ENCODE assay signal across 8 cellular contexts in the genomic region with DNA sequence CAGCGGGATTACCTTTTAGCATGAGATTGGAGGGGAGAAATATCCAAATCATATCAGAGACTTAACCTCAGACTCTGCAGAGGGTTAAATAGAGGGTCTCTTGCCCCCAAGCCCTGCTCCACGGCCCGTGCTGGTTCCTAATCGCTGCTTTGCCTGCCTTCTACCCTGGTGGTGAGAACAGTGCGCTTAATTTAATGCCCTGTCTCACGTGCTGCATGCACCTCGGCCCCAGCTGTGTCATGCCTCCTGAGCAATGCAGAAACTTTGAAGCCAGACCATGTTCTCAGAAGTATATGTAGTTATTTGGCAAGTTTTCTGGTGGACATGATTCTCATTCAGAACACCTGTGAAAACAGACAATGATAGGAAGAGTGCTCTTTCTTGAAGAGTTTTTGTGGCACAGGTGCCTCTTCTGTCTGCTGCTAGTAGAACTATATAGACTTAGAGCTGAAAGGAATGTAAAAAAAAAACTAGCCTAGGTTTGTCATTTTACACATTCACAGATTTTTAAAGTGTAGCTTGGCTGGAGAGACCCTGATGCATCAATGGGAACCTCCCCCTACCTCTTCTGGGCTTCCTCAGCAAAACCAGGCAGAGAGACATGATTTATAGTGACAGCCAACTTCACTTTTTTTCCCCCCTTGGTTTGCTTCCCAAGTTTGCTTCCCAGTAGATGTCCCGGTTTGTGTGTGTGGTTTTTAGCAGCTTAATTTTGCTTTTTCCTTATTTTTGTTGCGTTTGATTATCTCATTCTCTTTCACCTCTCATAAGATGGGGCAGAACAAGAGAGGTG. TPM values are rescaled to one million over a fixed set of nuclear protein-coding genes. Genes with fewer than 3 reads are reported as not detected.
DNase-seq lines count a peak whose midpoint lies in the region; ATAC-seq and TF ChIP-seq lines count a peak whose summit lies in the region.

No MANE protein-coding gene starts in this region.

- intact Hi-C loops in body of pancreas (cut with DNase I), result no loop called here
- intact Hi-C loops in mucosa of descending colon (cut with DNase I, micrococcal nuclease), result no loop called here
- intact Hi-C loops in adrenal gland (cut with DNase I), result no loop called here

- no peaks in the 10 kb centered on the region for H3K9me3 ChIP-seq in CD8-positive, alpha-beta memory T cell (ENCODE audit: low read length)
- H3K9me3 ChIP-seq in body of pancreas, result no peaks in the 10 kb centered on the region
- H3K9me3 ChIP-seq in mucosa of descending colon, result no peaks in the 10 kb centered on the region
- no peaks in the 10 kb centered on the region for H3K9me3 ChIP-seq in tibial nerve
- H3K9me3 ChIP-seq in adrenal gland (replicated peaks in 1 of 3), result no peaks in the 10 kb centered on the region

- peaks cover 0 to 2% of the 10 kb centered on the region in 2 donors for H3K27me3 Mint-ChIP-seq in CD8-positive, alpha-beta memory T cell

- H3K4me3 ChIP-seq in CD8-positive, alpha-beta memory T cell (ENCODE audit: low read length), result peak overlapping the region; percentile 73
- H3K4me3 ChIP-seq in body of pancreas, result no peak overlapping the region
- no peak overlapping the region for H3K4me3 ChIP-seq in mucosa of descending colon
- peak overlapping the region; percentile 60 to 83 (median 74) for H3K4me3 ChIP-seq in tibial nerve
- peak overlapping the region in 1 of 4 donors; percentile 88 for H3K4me3 ChIP-seq in adrenal gland

- H3K27ac Mint-ChIP-seq in CD8-positive, alpha-beta memory T cell, result peak overlapping the region; percentile 92 to 99 (median 96)

- POLR2A ChIA-PET in CD8-positive, alpha-beta memory T cell (lab: Charles Lee), result interaction anchor here (0.9 to 1.5 kb wide), 2 partner anchors 12 to 143 kb away, joined by 3 to 4 read pairs; no protein-coding TSS in a partner anchor

- peak in 5 of 7 experiments; percentile 12 to 32 (median 19) for TF ChIP-seq CTCF in body of pancreas (IDR thresholded peaks at IDR 0.05)
- TF ChIP-seq CTCF in mucosa of descending colon (IDR thresholded peaks at IDR 0.05), result no peak
- no peak for TF ChIP-seq CTCF in tibial nerve (IDR thresholded peaks at IDR 0.05)
- TF ChIP-seq CTCF in adrenal gland (IDR thresholded peaks at IDR 0.05), result no peak

- peak overlapping the region; percentile 86 to 98 (median 95) for H3K4me3 Mint-ChIP-seq in CD8-positive, alpha-beta memory T cell

- no peak for TF ChIP-seq EP300 in tibial nerve (IDR thresholded peaks at IDR 0.05)

- TF ChIP-seq POLR2A in body of pancreas (IDR thresholded peaks at IDR 0.05) (no peak), tibial nerve (IDR thresholded peaks at IDR 0.05) (no peak), adrenal gland (IDR thresholded peaks at IDR 0.05) (no peak)

- peaks cover 0 to 24% (median 0%) of the 10 kb centered on the region in 3 donors for H3K36me3 Mint-ChIP-seq in CD8-positive, alpha-beta memory T cell

- peak; percentile 30 to 70 (median 45) for DNase-seq in CD8-positive, alpha-beta memory T cell
- DNase-seq in body of pancreas, result peak; percentile 24 to 48 (median 31)
- DNase-seq in mucosa of descending colon, result peak; percentile 41 to 63 (median 47)
- no peak for DNase-seq in tibial nerve (ENCODE audit: low spot score in 2 of 2)
- no peak for DNase-seq in adrenal gland

- H3K27me3 ChIP-seq in CD8-positive, alpha-beta memory T cell (ENCODE audit: insufficient read depth, low read length, poor library complexity, severe bottlenecking), result no peaks in the 10 kb centered on the region
- no peaks in the 10 kb centered on the region for H3K27me3 ChIP-seq in body of pancreas
- no peaks in the 10 kb centered on the region for H3K27me3 ChIP-seq in tibial nerve
- H3K27me3 ChIP-seq in adrenal gland, result no peaks in the 10 kb centered on the region

- H3K4me1 ChIP-seq in CD8-positive, alpha-beta memory T cell (ENCODE audit: insufficient read depth, low read length), result peaks cover 66% of the 10 kb centered on the region
- H3K4me1 ChIP-seq in body of pancreas (peaks cover 43% of the 10 kb centered on the region), mucosa of descending colon (ENCODE audit: low read depth) (peaks cover 43% of the 10 kb centered on the region), tibial nerve (peaks cover 3 to 65% (median 28%) of the 10 kb centered on the region in 4 donors), adrenal gland (replicated peaks in 1 of 2) (peaks cover 10 to 39% of the 10 kb centered on the region in 2 donors)

- no peaks in the 10 kb centered on the region for H3K9me3 Mint-ChIP-seq in CD8-positive, alpha-beta memory T cell

- peaks cover 63 to 87% (median 85%) of the 10 kb centered on the region in 3 donors for H3K4me1 Mint-ChIP-seq in CD8-positive, alpha-beta memory T cell

- CTCF ChIA-PET in CD8-positive, alpha-beta memory T cell (lab: Charles Lee), result interaction anchor here (0.8 to 2.4 kb wide), 9 partner anchors 12 to 291 kb away, joined by 3 to 12 read pairs (median 5); no protein-coding TSS in a partner anchor

- peak; percentile 31 for ATAC-seq in GM19035 (IDR thresholded peaks at IDR 0.05; ENCODE audit: unreplicated experiment)
- peak; percentile 41 for ATAC-seq in HG03135 (IDR thresholded peaks at IDR 0.05; ENCODE audit: unreplicated experiment)
- 0 out of 3 replicates have a peak, but pooled peaks have one; percentile 5 for ATAC-seq in SK-N-SH treated with all-trans-retinoic acid at 6 μM for 48 hours
- ATAC-seq in body of pancreas, result no peak
- ATAC-seq in mucosa of descending colon, result peak; percentile 17

- no peaks in the 10 kb centered on the region for H3K36me3 ChIP-seq in CD8-positive, alpha-beta memory T cell (ENCODE audit: insufficient read depth, low read length)
- no peaks in the 10 kb centered on the region for H3K36me3 ChIP-seq in body of pancreas (replicated peaks in 1 of 2; ENCODE audit: insufficient read depth in 1 of 2, low read depth in 2 of 2)
- no peaks in the 10 kb centered on the region for H3K36me3 ChIP-seq in mucosa of descending colon (ENCODE audit: low read depth)
- H3K36me3 ChIP-seq in tibial nerve, result peaks cover 0 to 4% (median 0%) of the 10 kb centered on the region in 3 donors
- no peaks in the 10 kb centered on the region for H3K36me3 ChIP-seq in adrenal gland (replicated peaks in 1 of 2)

- WGBS in body of pancreas, 2 donors, result 14 to 18% methylated on average over 9 of the region's 9 CpGs
- WGBS in tibial nerve, 2 donors, result 29% methylated on average over 9 of the region's 9 CpGs
- 39 to 52% (median 43%) methylated on average over 9 of the region's 9 CpGs for WGBS in adrenal gland, 4 donors

- H3K27ac ChIP-seq in CD8-positive, alpha-beta memory T cell (ENCODE audit: low read depth, low read length), result peak overlapping the region; percentile 3
- H3K27ac ChIP-seq in body of pancreas (no peak overlapping the region), tibial nerve (peak overlapping the region in 1 of 4 donors; percentile 86), adrenal gland (no peak overlapping the region)

TF ChIP-seq in SK-N-SH treated with all-trans-retinoic acid at 6 μM for 48 hours, 23 proteins besides CTCF, POLR2A, EP300 and RAD21 (continues in another document):
- TF ChIP-seq ZFP30 (CRISPR knock-in tag; IDR thresholded peaks at IDR 0.05) (no peak), TOX (CRISPR knock-in tag; IDR thresholded peaks at IDR 0.05; ENCODE audit: borderline replicate concordance) (no peak), ARNTL (CRISPR knock-in tag; IDR thresholded peaks at IDR 0.05; ENCODE audit: borderline replicate concordance, low read depth) (no peak), ZNF8 (CRISPR knock-in tag; IDR thresholded peaks at IDR 0.05) (no peak), ZNF70 (CRISPR knock-in tag; IDR thresholded peaks at IDR 0.05) (no peak), BACH2 (CRISPR knock-in tag; IDR thresholded peaks at IDR 0.05; ENCODE audit: borderline replicate concordance) (no peak), ESRRG (CRISPR knock-in tag; IDR thresholded peaks at IDR 0.05) (no peak)
- TF ChIP-seq, protein P1, sequence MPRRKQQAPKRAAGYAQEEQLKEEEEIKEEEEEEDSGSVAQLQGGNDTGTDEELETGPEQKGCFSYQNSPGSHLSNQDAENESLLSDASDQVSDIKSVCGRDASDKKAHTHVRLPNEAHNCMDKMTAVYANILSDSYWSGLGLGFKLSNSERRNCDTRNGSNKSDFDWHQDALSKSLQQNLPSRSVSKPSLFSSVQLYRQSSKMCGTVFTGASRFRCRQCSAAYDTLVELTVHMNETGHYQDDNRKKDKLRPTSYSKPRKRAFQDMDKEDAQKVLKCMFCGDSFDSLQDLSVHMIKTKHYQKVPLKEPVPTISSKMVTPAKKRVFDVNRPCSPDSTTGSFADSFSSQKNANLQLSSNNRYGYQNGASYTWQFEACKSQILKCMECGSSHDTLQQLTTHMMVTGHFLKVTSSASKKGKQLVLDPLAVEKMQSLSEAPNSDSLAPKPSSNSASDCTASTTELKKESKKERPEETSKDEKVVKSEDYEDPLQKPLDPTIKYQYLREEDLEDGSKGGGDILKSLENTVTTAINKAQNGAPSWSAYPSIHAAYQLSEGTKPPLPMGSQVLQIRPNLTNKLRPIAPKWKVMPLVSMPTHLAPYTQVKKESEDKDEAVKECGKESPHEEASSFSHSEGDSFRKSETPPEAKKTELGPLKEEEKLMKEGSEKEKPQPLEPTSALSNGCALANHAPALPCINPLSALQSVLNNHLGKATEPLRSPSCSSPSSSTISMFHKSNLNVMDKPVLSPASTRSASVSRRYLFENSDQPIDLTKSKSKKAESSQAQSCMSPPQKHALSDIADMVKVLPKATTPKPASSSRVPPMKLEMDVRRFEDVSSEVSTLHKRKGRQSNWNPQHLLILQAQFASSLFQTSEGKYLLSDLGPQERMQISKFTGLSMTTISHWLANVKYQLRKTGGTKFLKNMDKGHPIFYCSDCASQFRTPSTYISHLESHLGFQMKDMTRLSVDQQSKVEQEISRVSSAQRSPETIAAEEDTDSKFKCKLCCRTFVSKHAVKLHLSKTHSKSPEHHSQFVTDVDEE (CRISPR knock-in tag; IDR thresholded peaks at IDR 0.05), result no peak
- TF ChIP-seq, protein P2, sequence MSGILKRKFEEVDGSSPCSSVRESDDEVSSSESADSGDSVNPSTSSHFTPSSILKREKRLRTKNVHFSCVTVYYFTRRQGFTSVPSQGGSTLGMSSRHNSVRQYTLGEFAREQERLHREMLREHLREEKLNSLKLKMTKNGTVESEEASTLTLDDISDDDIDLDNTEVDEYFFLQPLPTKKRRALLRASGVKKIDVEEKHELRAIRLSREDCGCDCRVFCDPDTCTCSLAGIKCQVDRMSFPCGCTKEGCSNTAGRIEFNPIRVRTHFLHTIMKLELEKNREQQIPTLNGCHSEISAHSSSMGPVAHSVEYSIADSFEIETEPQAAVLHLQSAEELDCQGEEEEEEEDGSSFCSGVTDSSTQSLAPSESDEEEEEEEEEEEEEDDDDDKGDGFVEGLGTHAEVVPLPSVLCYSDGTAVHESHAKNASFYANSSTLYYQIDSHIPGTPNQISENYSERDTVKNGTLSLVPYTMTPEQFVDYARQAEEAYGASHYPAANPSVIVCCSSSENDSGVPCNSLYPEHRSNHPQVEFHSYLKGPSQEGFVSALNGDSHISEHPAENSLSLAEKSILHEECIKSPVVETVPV (CRISPR knock-in tag; IDR thresholded peaks at IDR 0.05), result no peak

RNA-seq across cellular contexts. Expression of a gene that starts 1.6 kb away (rescaled TPM):
- 10 to 100 TPM; 86.2 to 87.6 TPM for total RNA-seq in CD8-positive, alpha-beta memory T cell
- 28.1 TPM for polyA plus RNA-seq in CD8-positive, alpha-beta memory T cell
- 10 to 100 TPM; 19.7 to 37.6 TPM for total RNA-seq in body of pancreas
- total RNA-seq in mucosa of descending colon, result 10 to 100 TPM; 21.9 to 29.6 (median 29.5) TPM
- total RNA-seq in tibial nerve, result 10 to 100 TPM; 37.7 to 59.2 (median 43.1) TPM
- 10 to 100 TPM in 7 of 8 donors, 1 to 10 TPM in 1; 5.6 to 40.8 (median 22.1) TPM for total RNA-seq in adrenal gland
- 1 to 10 TPM; 2.8 to 6.4 (median 5.0) TPM for polyA plus RNA-seq in adrenal gland

Comparison
In these comparisons a context has a peak if more than half of its experiments do, and no peak if none do; other contexts are left out.
1. DNase-seq: peak in CD8-positive, alpha-beta memory T cell (5 of 5), body of pancreas (4 of 4) and mucosa of descending colon (3 of 3); none in tibial nerve (0 of 2) and adrenal gland (0 of 7).
2. H3K4me3 ChIP-seq: peak in CD8-positive, alpha-beta memory T cell (single experiment) and tibial nerve (4 of 4); none in body of pancreas (0 of 2) and mucosa of descending colon (single experiment).
3. CTCF ChIP-seq: peak in body of pancreas (5 of 7); none in mucosa of descending colon (single experiment), tibial nerve (0 of 5) and adrenal gland (0 of 6).